In the genomic region with DNA sequence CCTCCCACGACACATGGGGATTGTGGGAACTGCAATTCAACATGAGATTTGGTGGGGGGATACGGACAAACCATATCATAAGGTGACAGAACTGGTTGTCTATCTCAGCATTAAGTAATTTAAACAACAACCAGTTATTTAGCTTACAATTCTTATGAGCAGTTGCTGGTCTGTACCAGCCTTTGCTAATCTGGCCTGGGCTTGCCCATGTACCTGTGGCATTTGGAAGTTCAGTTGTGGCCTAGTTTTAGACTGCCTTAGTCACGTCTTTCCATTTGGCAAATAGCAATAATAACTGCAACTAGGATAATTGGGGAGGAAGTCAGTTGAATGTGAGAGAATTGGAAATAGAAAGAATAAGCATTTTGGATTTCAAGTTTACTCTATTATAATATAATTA, we compare ENCODE assay signal across 27 cellular contexts.
"Had no signal": no experiment of that assay in that cellular context is flagged by ENCODE, and none has a peak within 500 bp of the region (broad histone marks: within the 10 kb centered on the region; RNA-seq: fewer than 3 reads in every experiment).

No MANE protein-coding gene starts in this region.

- ATAC-seq: activated CD4-positive, alpha-beta T cell treated with anti-CD3 and anti-CD28 coated beads for 36 hours; activated CD8-positive, alpha-beta memory T cell treated with anti-CD3 and anti-CD28 coated beads, Interleukin-2, amount 10 ng/mL, durations not matched to agents 7 days and 5 days; activated CD8-positive, alpha-beta T cell treated with anti-CD3 and anti-CD28 coated beads, Interleukin-2, amount 10 ng/mL, durations not matched to agents 7 days and 5 days; activated naive CD4-positive, alpha-beta T cell treated with anti-CD3 and anti-CD28 coated beads, Interleukin-2, amount 50 U/mL, for 72 hours; activated T-cell treated with anti-CD3 and anti-CD28 coated beads, Interleukin-2, amount 50 U/mL, for 72 hours; gastroesophageal sphincter; heart right ventricle had no signal

- H3K36me3 ChIP-seq: ascending aorta, colonic mucosa, esophagus muscularis mucosa, gastroesophageal sphincter, heart right ventricle had no signal

- H3K9me3 ChIP-seq: ascending aorta, colonic mucosa, esophagus muscularis mucosa, gastroesophageal sphincter had no signal

- DNase-seq: activated CD4-positive, alpha-beta memory T cell treated with anti-CD3 and anti-CD28 coated beads for 36 hours; activated CD4-positive, alpha-beta T cell treated with anti-CD3 and anti-CD28 coated beads for 36 hours; activated CD4-positive, alpha-beta T cell treated with anti-CD3 and anti-CD28 coated beads, Interleukin-2, amount 10 ng/mL, durations not matched to agents 24 days and 14 days; activated CD4-positive, CD25-positive, alpha-beta regulatory T cell; activated CD4-positive, CD25-positive, alpha-beta regulatory T cell treated with anti-CD3 and anti-CD28 coated beads, Interleukin-2, amount 50 U/mL, for 72 hours; activated CD8-positive, alpha-beta memory T cell treated with anti-CD3 and anti-CD28 coated beads, Interleukin-2, amount 10 ng/mL, durations not matched to agents 7 days and 5 days; activated CD8-positive, alpha-beta memory T cell treated with anti-CD3 and anti-CD28 coated beads, Interleukin-2, amount 50 U/mL, for 48 hours; activated CD8-positive, alpha-beta T cell treated with anti-CD3 and anti-CD28 coated beads, Interleukin-2, amount 10 ng/mL, durations not matched to agents 7 days and 5 days; activated gamma-delta T cell; activated naive CD4-positive, alpha-beta T cell; activated naive CD4-positive, alpha-beta T cell treated with anti-CD3 and anti-CD28 coated beads, Interleukin-2, amount 10 ng/mL, durations not matched to agents 7 days and 5 days; activated naive CD8-positive, alpha-beta T cell treated with anti-CD3 and anti-CD28 coated beads, Interleukin-2, amount 10 ng/mL, durations not matched to agents 7 days and 5 days; activated T-cell treated with anti-CD3 and anti-CD28 coated beads for 4 hours; activated T-cell treated with anti-CD3 and anti-CD28 coated beads, Interleukin-2, amount 50 U/mL, for 24 hours; activated T-cell treated with anti-CD3 and anti-CD28 coated beads, Interleukin-2, amount 50 U/mL, for 72 hours; central memory CD4-positive, alpha-beta T cell; cerebellar nuclear complex; colonic mucosa; effector CD8-positive, alpha-beta T cell; foreskin melanocyte; heart right ventricle; T-helper 2 cell had no signal

- H3K27ac ChIP-seq: ascending aorta, colonic mucosa, esophagus muscularis mucosa, gastroesophageal sphincter, heart right ventricle had no signal

- H3K4me3 Mint-ChIP-seq: activated CD4-positive, alpha-beta memory T cell treated with anti-CD3 and anti-CD28 coated beads for 36 hours; activated CD4-positive, alpha-beta T cell treated with anti-CD3 and anti-CD28 coated beads for 36 hours; activated CD4-positive, alpha-beta T cell treated with anti-CD3 and anti-CD28 coated beads, Interleukin-2, amount 10 ng/mL, durations not matched to agents 24 days and 14 days; activated CD8-positive, alpha-beta memory T cell treated with anti-CD3 and anti-CD28 coated beads, Interleukin-2, amount 10 ng/mL, durations not matched to agents 7 days and 5 days; activated CD8-positive, alpha-beta T cell treated with anti-CD3 and anti-CD28 coated beads, Interleukin-2, amount 10 ng/mL, durations not matched to agents 7 days and 5 days; activated naive CD4-positive, alpha-beta T cell treated with anti-CD3 and anti-CD28 coated beads, Interleukin-2, amount 10 ng/mL, durations not matched to agents 7 days and 5 days; activated naive CD8-positive, alpha-beta T cell treated with anti-CD3 and anti-CD28 coated beads, Interleukin-2, amount 10 ng/mL, durations not matched to agents 7 days and 5 days; activated T-cell treated with anti-CD3 and anti-CD28 coated beads, Interleukin-2, amount 50 U/mL, for 24 hours; activated T-cell treated with anti-CD3 and anti-CD28 coated beads, Interleukin-2, amount 50 U/mL, for 72 hours; brain had no signal

- H3K4me1 Mint-ChIP-seq: activated CD4-positive, alpha-beta T cell treated with anti-CD3 and anti-CD28 coated beads for 36 hours; activated CD4-positive, alpha-beta T cell treated with anti-CD3 and anti-CD28 coated beads, Interleukin-2, amount 10 ng/mL, durations not matched to agents 24 days and 14 days; activated CD8-positive, alpha-beta memory T cell treated with anti-CD3 and anti-CD28 coated beads, Interleukin-2, amount 10 ng/mL, durations not matched to agents 7 days and 5 days; activated naive CD4-positive, alpha-beta T cell treated with anti-CD3 and anti-CD28 coated beads, Interleukin-2, amount 10 ng/mL, durations not matched to agents 7 days and 5 days; activated naive CD8-positive, alpha-beta T cell treated with anti-CD3 and anti-CD28 coated beads, Interleukin-2, amount 10 ng/mL, durations not matched to agents 7 days and 5 days had no signal

- H3K27ac Mint-ChIP-seq: activated CD4-positive, alpha-beta memory T cell treated with anti-CD3 and anti-CD28 coated beads for 36 hours; activated CD4-positive, alpha-beta T cell treated with anti-CD3 and anti-CD28 coated beads for 36 hours; activated CD4-positive, alpha-beta T cell treated with anti-CD3 and anti-CD28 coated beads, Interleukin-2, amount 10 ng/mL, durations not matched to agents 24 days and 14 days; activated CD8-positive, alpha-beta memory T cell treated with anti-CD3 and anti-CD28 coated beads, Interleukin-2, amount 10 ng/mL, durations not matched to agents 7 days and 5 days; activated CD8-positive, alpha-beta T cell treated with anti-CD3 and anti-CD28 coated beads, Interleukin-2, amount 10 ng/mL, durations not matched to agents 7 days and 5 days; activated naive CD4-positive, alpha-beta T cell treated with anti-CD3 and anti-CD28 coated beads, Interleukin-2, amount 10 ng/mL, durations not matched to agents 7 days and 5 days; activated naive CD4-positive, alpha-beta T cell treated with anti-CD3 and anti-CD28 coated beads, Interleukin-2, amount 50 U/mL, for 72 hours; activated naive CD8-positive, alpha-beta T cell treated with anti-CD3 and anti-CD28 coated beads, Interleukin-2, amount 10 ng/mL, durations not matched to agents 7 days and 5 days; activated T-cell treated with anti-CD3 and anti-CD28 coated beads, Interleukin-2, amount 50 U/mL, for 24 hours; activated T-cell treated with anti-CD3 and anti-CD28 coated beads, Interleukin-2, amount 50 U/mL, for 72 hours; brain had no signal

- H3K36me3 Mint-ChIP-seq: activated CD4-positive, alpha-beta memory T cell treated with anti-CD3 and anti-CD28 coated beads for 36 hours; activated CD8-positive, alpha-beta memory T cell treated with anti-CD3 and anti-CD28 coated beads, Interleukin-2, amount 10 ng/mL, durations not matched to agents 7 days and 5 days; activated naive CD4-positive, alpha-beta T cell treated with anti-CD3 and anti-CD28 coated beads, Interleukin-2, amount 10 ng/mL, durations not matched to agents 7 days and 5 days; activated naive CD4-positive, alpha-beta T cell treated with anti-CD3 and anti-CD28 coated beads, Interleukin-2, amount 50 U/mL, for 72 hours; activated naive CD8-positive, alpha-beta T cell treated with anti-CD3 and anti-CD28 coated beads, Interleukin-2, amount 10 ng/mL, durations not matched to agents 7 days and 5 days; brain had no signal

- H3K27me3 Mint-ChIP-seq: activated CD4-positive, alpha-beta memory T cell treated with anti-CD3 and anti-CD28 coated beads for 36 hours; activated CD4-positive, alpha-beta T cell treated with anti-CD3 and anti-CD28 coated beads for 36 hours; activated CD4-positive, alpha-beta T cell treated with anti-CD3 and anti-CD28 coated beads, Interleukin-2, amount 10 ng/mL, durations not matched to agents 24 days and 14 days; activated CD8-positive, alpha-beta memory T cell treated with anti-CD3 and anti-CD28 coated beads, Interleukin-2, amount 10 ng/mL, durations not matched to agents 7 days and 5 days; activated naive CD4-positive, alpha-beta T cell treated with anti-CD3 and anti-CD28 coated beads, Interleukin-2, amount 10 ng/mL, durations not matched to agents 7 days and 5 days; activated naive CD8-positive, alpha-beta T cell treated with anti-CD3 and anti-CD28 coated beads, Interleukin-2, amount 10 ng/mL, durations not matched to agents 7 days and 5 days; activated T-cell treated with anti-CD3 and anti-CD28 coated beads, Interleukin-2, amount 50 U/mL, for 24 hours; brain had no signal

- H3K4me3 ChIP-seq: ascending aorta, colonic mucosa, esophagus muscularis mucosa, gastroesophageal sphincter, heart right ventricle had no signal

- H3K27me3 ChIP-seq: ascending aorta, colonic mucosa, esophagus muscularis mucosa, gastroesophageal sphincter, heart right ventricle had no signal

- H3K4me1 ChIP-seq: ascending aorta, colonic mucosa, esophagus muscularis mucosa, gastroesophageal sphincter, heart right ventricle had no signal
